25 cellular contexts compared by ENCODE assay signal in the genomic region with DNA sequence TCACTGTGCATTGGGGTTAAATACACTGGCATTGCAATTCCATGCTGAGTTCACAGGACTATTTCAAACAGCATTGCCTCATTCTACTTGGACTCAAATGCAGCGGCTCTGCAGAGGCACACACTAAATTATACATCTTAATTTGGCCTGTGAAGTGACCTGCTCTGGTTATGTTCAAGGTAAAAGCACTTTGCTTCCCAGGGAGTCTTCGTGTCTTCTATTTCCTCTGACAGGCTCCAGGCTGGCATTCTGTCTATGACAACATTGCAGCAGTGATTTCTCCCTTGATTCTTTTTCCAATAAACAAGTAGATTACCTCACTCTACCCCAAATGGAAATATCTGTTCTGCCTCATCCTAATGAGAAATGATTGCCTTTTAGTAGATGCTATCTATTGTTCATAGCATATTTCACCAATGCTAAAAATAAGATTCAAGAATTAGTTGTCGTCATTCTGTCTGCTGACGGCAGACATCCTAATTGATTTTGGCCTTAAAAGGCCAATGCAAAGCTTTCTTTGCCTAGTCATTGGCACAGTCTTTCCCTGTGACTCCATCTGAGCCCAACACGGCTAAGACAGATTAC. TPM values are rescaled to one million over a fixed set of nuclear protein-coding genes. Genes with fewer than 3 reads are reported as not detected.
DNase-seq lines count a peak whose midpoint lies in the region; ATAC-seq and TF ChIP-seq lines count a peak whose summit lies in the region.
"Had no signal": no experiment of that assay in that cellular context is flagged by ENCODE, and none has a peak within 500 bp of the region (broad histone marks: within the 10 kb centered on the region; RNA-seq: fewer than 3 reads in every experiment).

No MANE protein-coding gene starts in this region.

- peaks cover 12 to 13% (median 12%) of the 10 kb centered on the region in 3 donors for H3K4me1 Mint-ChIP-seq in T-cell
- H3K4me1 Mint-ChIP-seq: central memory CD8-positive, alpha-beta T cell; WTC11 had no signal

- no peak overlapping the region for H3K9ac ChIP-seq in skeletal muscle tissue (ENCODE audit: low read depth in 1 of 3, low read length in 3 of 3)
- H3K9ac ChIP-seq: BLaER1 treated with 17β-estradiol and CSF1 and Interleukin-3, amounts not matched to agents 10 nM and 100 nM; neural progenitor cell had no signal

- no peaks in the 10 kb centered on the region for H3K9me3 Mint-ChIP-seq in T-cell
- H3K9me3 Mint-ChIP-seq: central memory CD8-positive, alpha-beta T cell; neural progenitor cell; WTC11 had no signal

- CTCF ChIA-PET in T-cell (lab: Charles Lee), result interaction anchor here in 1 of 2 donors (0.5 kb wide), 1 partner anchor 62 kb away, joined by 3 read pairs; no protein-coding TSS in a partner anchor

- H3K79me2 ChIP-seq in hepatocyte, result no peaks in the 10 kb centered on the region

- peaks cover 10 to 13% of the 10 kb centered on the region in 2 donors for H3K27me3 Mint-ChIP-seq in T-cell

- H3K27ac ChIP-seq in ascending aorta (peak overlapping the region; percentile 62 to 74), hepatocyte (peak overlapping the region; percentile 28), skeletal muscle tissue (ENCODE audit: low read depth, low read length) (peak overlapping the region; percentile 52)
- H3K27ac ChIP-seq: neural progenitor cell had no signal

- H3K4me3 ChIP-seq in ascending aorta (no peak overlapping the region), hepatocyte (no peak overlapping the region), skeletal muscle tissue (ENCODE audit: low read length in 3 of 3) (peak overlapping the region in 1 of 3 donors; percentile 1), mucosa of descending colon (no peak overlapping the region)
- H3K4me3 ChIP-seq: neural progenitor cell, uterus had no signal

- no peaks in the 10 kb centered on the region for H3K36me3 Mint-ChIP-seq in T-cell
- H3K36me3 Mint-ChIP-seq: WTC11 had no signal

- no peaks in the 10 kb centered on the region for H3K27me3 ChIP-seq in ascending aorta
- H3K27me3 ChIP-seq in hepatocyte, result no peaks in the 10 kb centered on the region
- H3K27me3 ChIP-seq in skeletal muscle tissue (ENCODE audit: control insufficient read depth in 3 of 3, insufficient read depth in 3 of 3, low read length in 3 of 3), result no peaks in the 10 kb centered on the region
- H3K27me3 ChIP-seq: BLaER1 treated with 17β-estradiol and CSF1 and Interleukin-3, amounts not matched to agents 10 nM and 100 nM; neural progenitor cell; uterus had no signal

- H2AFZ ChIP-seq in hepatocyte, result no peak overlapping the region
- H2AFZ ChIP-seq: neural progenitor cell had no signal

- POLR2A ChIA-PET in T-cell (lab: Charles Lee), result no interaction called here

- no peak overlapping the region for H3K4me2 ChIP-seq in hepatocyte
- H3K4me2 ChIP-seq: neural progenitor cell had no signal

- no peak overlapping the region for H3K4me3 Mint-ChIP-seq in T-cell
- H3K4me3 Mint-ChIP-seq: central memory CD8-positive, alpha-beta T cell; neural progenitor cell; WTC11 had no signal

- H3K27ac Mint-ChIP-seq in T-cell, result no peak overlapping the region
- H3K27ac Mint-ChIP-seq: neural progenitor cell, WTC11 had no signal

- no peaks in the 10 kb centered on the region for H3K9me2 ChIP-seq in hepatocyte (replicated peaks; ENCODE audit: insufficient read depth)

- WGBS in hepatocyte (ENCODE audit: low lambda C conversion rate, missing lambda C conversion rate), result 61% methylated on average over 5 of the region's 5 CpGs

- intact Hi-C loops in ascending aorta (cut with DNase I), result no loop called here
- intact Hi-C loops in mucosa of descending colon (cut with DNase I, micrococcal nuclease), result no loop called here

- no peak for TF ChIP-seq CTCF in ascending aorta (IDR thresholded peaks at IDR 0.05)
- no peak for TF ChIP-seq CTCF in hepatocyte (IDR thresholded peaks at IDR 0.05; ENCODE audit: poor library complexity)
- no peak for TF ChIP-seq CTCF in mucosa of descending colon (IDR thresholded peaks at IDR 0.05)

- no peaks in the 10 kb centered on the region for H4K20me1 ChIP-seq in hepatocyte (ENCODE audit: insufficient read depth, poor library complexity, severe bottlenecking)
- H4K20me1 ChIP-seq: BLaER1 treated with 17β-estradiol and CSF1 and Interleukin-3, amounts not matched to agents 10 nM and 100 nM had no signal

- peaks cover 0 to 6% of the 10 kb centered on the region in 2 donors for H3K4me1 ChIP-seq in ascending aorta
- no peaks in the 10 kb centered on the region for H3K4me1 ChIP-seq in hepatocyte (ENCODE audit: insufficient read depth)
- H3K4me1 ChIP-seq in skeletal muscle tissue (ENCODE audit: control insufficient read depth in 3 of 3, insufficient read depth in 3 of 3, low read length in 3 of 3), result peaks cover 10 to 15% (median 12%) of the 10 kb centered on the region in 3 donors
- peaks cover 2% of the 10 kb centered on the region for H3K4me1 ChIP-seq in mucosa of descending colon (ENCODE audit: low read depth)
- H3K4me1 ChIP-seq: neural progenitor cell, uterus had no signal

- no peak for ATAC-seq in mucosa of descending colon
- no peak for ATAC-seq in T-cell (replicated peaks in 1 of 4)

- peak; percentile 69 for DNase-seq in NCI-H2227 (lab: John Stamatoyannopoulos, UW; ENCODE audit: unreplicated experiment)
- no peak for DNase-seq in ascending aorta (ENCODE audit: low spot score in 2 of 2)
- no peak for DNase-seq in hepatocyte (ENCODE audit: low spot score)
- no peak for DNase-seq in kidney tubule cell (ENCODE audit: low spot score)
- no peak for DNase-seq in mucosa of descending colon
- no peak for DNase-seq in hippocampal formation (lab: John Stamatoyannopoulos, UW)
- DNase-seq in T-cell, result no peak
- DNase-seq: ACHN; activated CD4-positive, alpha-beta T cell treated with anti-CD3 and anti-CD28 coated beads, Interleukin-2, amount 50 U/mL, for 4 hours; activated CD8-positive, alpha-beta memory T cell treated with anti-CD3 and anti-CD28 coated beads, Interleukin-2, amount 50 U/mL, for 4 hours; activated naive CD4-positive, alpha-beta T cell treated with anti-CD3 and anti-CD28 coated beads, Interleukin-2, amount 50 U/mL, for 16 hours; COR-L47; DMS79; head of caudate nucleus; NCI-H526 treated with DMSO at 0.1 percent for 48 hours; small intestine; stimulated activated CD4-positive, alpha-beta T cell treated with anti-CD3 and anti-CD28 coated beads, Interleukin-2, amount 100 ng/mL, for 24 hours; substantia nigra; T1000; uterus had no signal

- H3K36me3 ChIP-seq in ascending aorta (no peaks in the 10 kb centered on the region), hepatocyte (replicated peaks; ENCODE audit: insufficient read depth, low read depth) (no peaks in the 10 kb centered on the region), skeletal muscle tissue (ENCODE audit: control insufficient read depth in 3 of 3, insufficient read depth in 3 of 3, low read length in 3 of 3) (no peaks in the 10 kb centered on the region), mucosa of descending colon (ENCODE audit: low read depth) (no peaks in the 10 kb centered on the region)
- H3K36me3 ChIP-seq: BLaER1 treated with 17β-estradiol and CSF1 and Interleukin-3, amounts not matched to agents 10 nM and 100 nM; neural progenitor cell; uterus had no signal

- H3K9me3 ChIP-seq in ascending aorta (no peaks in the 10 kb centered on the region), hepatocyte (ENCODE audit: low read depth) (no peaks in the 10 kb centered on the region), skeletal muscle tissue (ENCODE audit: control insufficient read depth in 3 of 3, low read length in 3 of 3) (no peaks in the 10 kb centered on the region), mucosa of descending colon (no peaks in the 10 kb centered on the region)
- H3K9me3 ChIP-seq: BLaER1 treated with 17β-estradiol and CSF1 and Interleukin-3, amounts not matched to agents 10 nM and 100 nM; uterus had no signal

RNA-seq across cellular contexts. Expression of a gene that starts 33.8 kb away (rescaled TPM):
- total RNA-seq in ascending aorta (4.3 TPM), hepatocyte (0.48 and 0.70 TPM in 2 replicates), skeletal muscle tissue (3.7 TPM), mucosa of descending colon (10 to 100 TPM; 30.8 to 65.1 (median 43.4) TPM), T-cell (10 to 100 TPM in 3 of 5 donors, under 1 TPM in 2; 0.20 to 22.4 (median 14.9) TPM)
- 0.07 and 0.19 TPM in 2 replicates for polyA plus RNA-seq in hepatocyte
